In genomic region chr4:169611157-169611556, GRCh38 we compare ENCODE assay signal across 9 cellular contexts. TPM values are rescaled to one million over a fixed set of nuclear protein-coding genes. Genes with fewer than 3 reads are reported as not detected.
DNase-seq lines count a peak whose midpoint lies in the region; ATAC-seq, FAIRE-seq and TF ChIP-seq lines count a peak whose summit lies in the region.
"Had no signal": no experiment of that assay in that cellular context is flagged by ENCODE, and none has a peak within 500 bp of the region (broad histone marks: within the 10 kb centered on the region; RNA-seq: fewer than 3 reads in every experiment).

No MANE protein-coding gene starts in this region.

- H2AFZ ChIP-seq in GM12878 (ENCODE audit: control insufficient read depth, low read depth, low read length), result no peak overlapping the region

- 75% methylated on average over 4 of the region's 4 CpGs for WGBS in HUES64
- WGBS in GM12878 (ENCODE audit: insufficient coverage, insufficient replicate concordance, low lambda C conversion rate, missing lambda C conversion rate), result 66% methylated on average over 4 of the region's 4 CpGs

- peak overlapping the region; percentile 98 for H3K4me3 Mint-ChIP-seq in natural killer cell

- no peak for TF ChIP-seq POLR2A in GM12878 (IDR thresholded peaks at IDR 0.05; ENCODE audit: low read depth, low read length)

- H3K27ac ChIP-seq in BLaER1 (no peak overlapping the region), HUES64 (ENCODE audit: low read depth, low read length) (no peak overlapping the region), GM12878 (ENCODE audit: control insufficient read depth, insufficient read depth) (no peak overlapping the region; the same call in 1 of the 2 replicates)

- H3K27me3 ChIP-seq in BLaER1, result no peaks in the 10 kb centered on the region
- H3K27me3 ChIP-seq in HUES64 (ENCODE audit: insufficient read depth, low read length), result no peaks in the 10 kb centered on the region
- no peaks in the 10 kb centered on the region for H3K27me3 ChIP-seq in GM12878 (replicated peaks in 1 of 2; ENCODE audit: control insufficient read depth in 2 of 2, insufficient read depth in 2 of 2, low read length in 1 of 2)

- H3K4me1 ChIP-seq in BLaER1, result peaks cover 28% of the 10 kb centered on the region
- peaks cover 11% of the 10 kb centered on the region; the same call in 1 of the 2 replicates for H3K4me1 ChIP-seq in HUES64 (ENCODE audit: insufficient read depth, low read length)
- peaks cover 3% of the 10 kb centered on the region for H3K4me1 ChIP-seq in GM12878 (ENCODE audit: control insufficient read depth, insufficient read depth, low read length)

- H3K9ac ChIP-seq in BLaER1 (peak overlapping the region; percentile 89; the same call in 1 of the 2 replicates), HUES64 (ENCODE audit: low read depth, low read length) (no peak overlapping the region), GM12878 (ENCODE audit: control insufficient read depth, insufficient read depth, low read length) (no peak overlapping the region; the same call in 1 of the 2 replicates)

- no peak for TF ChIP-seq RAD21 in GM12878 (IDR thresholded peaks at IDR 0.05; ENCODE audit: insufficient read depth, low read depth, low read length)

- DNase-seq in GM12878 (ENCODE audit: low read depth, low spot score), result no peak
- no peak for DNase-seq in natural killer cell
- DNase-seq in AML-193 (lab: John Stamatoyannopoulos, UW), result no peak
- no peak for DNase-seq in NCI-H2227 treated with DMSO at 0.1 percent for 48 hours (lab: John Stamatoyannopoulos, UW)
- no peak for DNase-seq in UCSD-AML1 (lab: John Stamatoyannopoulos, UW; ENCODE audit: unreplicated experiment)
- DNase-seq: stimulated activated CD4-positive, alpha-beta T cell treated with anti-CD3 and anti-CD28 coated beads, Interleukin-1b, Interleukin-23, amount 100 ng/mL, for 48 hours had no signal

- peaks cover 20% of the 10 kb centered on the region for H3K79me2 ChIP-seq in GM12878 (ENCODE audit: control insufficient read depth, insufficient read depth, low read length)

- intact Hi-C loops in GM12878 (cut with micrococcal nuclease; ENCODE audit: unreplicated experiment) (loop anchor here (5.0 kb wide), 3 partner anchors 146 to 416 kb away; partner anchors contain the start of genes HPF1 and MFAP3L), natural killer cell (cut with micrococcal nuclease) (loop anchor here (5.0 kb wide), 3 partner anchors 416 to 599 kb away; partner anchors contain the start of genes CBR4 and MFAP3L)

- H3K36me3 ChIP-seq in BLaER1, result no peaks in the 10 kb centered on the region
- no peaks in the 10 kb centered on the region for H3K36me3 ChIP-seq in HUES64 (ENCODE audit: insufficient read depth, low read length)
- peaks cover 0 to 3% of the 10 kb centered on the region in 2 experiments; a peak in 1 of 4 replicates for H3K36me3 ChIP-seq in GM12878 (ENCODE audit: control insufficient read depth in 2 of 2, insufficient read depth in 2 of 2, low read length in 1 of 2)

- peak overlapping the region; percentile 98 for H3K27ac Mint-ChIP-seq in natural killer cell

- in situ Hi-C loops in GM12878 (cut with MboI), result no loop called here

- H3K4me2 ChIP-seq in BLaER1 (peak overlapping the region; percentile 90), GM12878 (ENCODE audit: control insufficient read depth, insufficient read depth) (peak overlapping the region; percentile 84)

- ATAC-seq in GM12878 (no peak), natural killer cell (no peak), GM21423 (IDR thresholded peaks at IDR 0.05; ENCODE audit: unreplicated experiment) (no peak)

- H4K20me1 ChIP-seq in BLaER1 (no peaks in the 10 kb centered on the region), GM12878 (ENCODE audit: control insufficient read depth, insufficient read depth) (no peaks in the 10 kb centered on the region)

- no peaks in the 10 kb centered on the region for H3K9me3 ChIP-seq in BLaER1
- H3K9me3 ChIP-seq in HUES64 (ENCODE audit: insufficient read depth, low read depth, low read length), result no peaks in the 10 kb centered on the region
- no peaks in the 10 kb centered on the region for H3K9me3 ChIP-seq in GM12878 (replicated peaks; ENCODE audit: control insufficient read depth, insufficient read depth, low read length)

- no peak for TF ChIP-seq CTCF in GM12878 (IDR thresholded peaks at IDR 0.05 in 2 of 3, conservative IDR thresholded peaks at IDR 0.05 in 1 of 3; ENCODE audit: control insufficient read depth in 2 of 3, extremely low read depth in 1 of 3, insufficient read depth in 1 of 3, low read depth in 3 of 3, low read length in 3 of 3)
- TF ChIP-seq CTCF in natural killer cell (IDR thresholded peaks at IDR 0.05), result no peak

- H3K36me3 Mint-ChIP-seq in natural killer cell, result no peaks in the 10 kb centered on the region

- no TSS peak for BruUV-seq in GM12878 (replicated peaks; lab: Mats Ljungman, UMichigan)

- FAIRE-seq in GM12878 (lab: Jason Lieb, UNC), result no peak

- CTCF ChIA-PET in GM12878 (lab: Yijun Ruan, JAX), result interaction anchor here (0.6 to 4.4 kb wide), 6 partner anchors 10 to 286 kb away, joined by 3 to 27 read pairs (median 7); partner anchors contain the start of gene CLCN3

- SMC1A ChIA-PET in GM12878 (lab: Charles Lee; ENCODE audit: uncharacterized antibody, unreplicated experiment), result interaction anchor here (1.7 to 4.5 kb wide), 3 partner anchors 10 to 48 kb away, joined by 5 to 24 read pairs (median 17); partner anchors contain the start of gene CLCN3

- no peak for TF ChIP-seq EP300 in GM12878 (IDR thresholded peaks at IDR 0.05; ENCODE audit: borderline replicate concordance in 1 of 2, control insufficient read depth in 1 of 2, low read depth in 2 of 2, low read length in 2 of 2)

- H3K27me3 Mint-ChIP-seq in natural killer cell (ENCODE audit: low read depth in 2 of 2), result no peaks in the 10 kb centered on the region

- H3K4me1 Mint-ChIP-seq in natural killer cell, result peaks cover 26 to 40% of the 10 kb centered on the region in 2 donors

- RAD21 ChIA-PET in GM12878 (lab: Charles Lee; ENCODE audit: unreplicated experiment), result interaction anchor here (2.6 kb wide), 1 partner anchor 49 kb away, joined by 32 read pairs; no protein-coding TSS in a partner anchor

- POLR2A ChIA-PET in GM12878 (lab: Charles Lee), result interaction anchor here (1.8 kb wide), 1 partner anchor 10 kb away, joined by 12 read pairs; the partner anchor contains the start of gene CLCN3

- no peaks in the 10 kb centered on the region for H3K9me3 Mint-ChIP-seq in natural killer cell

- peak overlapping the region; percentile 89 for H3K4me3 ChIP-seq in BLaER1
- peak overlapping the region; percentile 96 for H3K4me3 ChIP-seq in HUES64 (ENCODE audit: low read length)
- peak overlapping the region; percentile 67 for H3K4me3 ChIP-seq in GM12878

RNA-seq across cellular contexts. Expression of gene NEK1, which starts 1.2 kb away (rescaled TPM):
- polyA plus RNA-seq in HUES64 (2013, experiment 1 of 2), result 6.8 TPM
- 8.9 TPM for polyA plus RNA-seq in HUES64 (2013, experiment 2 of 2)
- 38.5 and 41.8 TPM in 2 replicates for total RNA-seq in GM12878 (2013; cell fraction: nucleolus; rRNA removed)
- total RNA-seq in GM12878 (2014; rRNA removed) (5.7 and 7.6 TPM in 2 replicates), GM12878 (2014; rRNA removed; fragmentation: Illumina TruSeq; extraction: Trizol) (6.7 and 7.2 TPM in 2 replicates), GM12878 (2021) (9.5 and 10.3 TPM in 2 replicates), natural killer cell (10 to 100 TPM; 16.4 to 24.9 (median 19.0) TPM)
- 1.8 TPM for polyA plus RNA-seq in GM12878 (2011; ENCODE audit: low read depth)
- polyA plus RNA-seq in GM12878 (2011; rRNA removed) (11.0 and 18.1 TPM in 2 replicates), GM12878 (2014; fragmentation: Illumina TruSeq; extraction: Trizol) (8.3 and 10.4 TPM in 2 replicates), GM12878 (2014; fragmentation: Nextera tagmentation; extraction: Ambion mirVana) (1 to 10 TPM; 4.9 to 5.1 TPM), GM12878 (2014; rRNA removed) (3.3 and 5.1 TPM in 2 replicates), GM12878 (2016; fragmentation: Nextera tagmentation; extraction: Ambion mirVana) (10 to 100 TPM; 12.9 to 16.1 TPM)
- 3.2 and 3.6 TPM in 2 replicates for polyA plus RNA-seq in GM12878 (2011; cell fraction: cytosol; rRNA removed)
- 8.5 and 9.1 TPM in 2 replicates for polyA plus RNA-seq in GM12878 (2011; cell fraction: nucleus; rRNA removed)
- 3.7 and 4.8 TPM in 2 replicates for polyA plus RNA-seq in GM12878 (2012)
- 14.3 and 19.7 TPM in 2 replicates for polyA minus RNA-seq in GM12878 (2011; rRNA and poly(A)+ RNA removed)
- 6.0 and 6.2 TPM in 2 replicates for polyA minus RNA-seq in GM12878 (2011; cell fraction: cytosol; rRNA and poly(A)+ RNA removed)
- polyA minus RNA-seq in GM12878 (2011; cell fraction: nucleus; rRNA and poly(A)+ RNA removed), result 24.2 and 42.8 TPM in 2 replicates

RNA-seq across cellular contexts. Expression of gene CLCN3, which starts 9.2 kb away (rescaled TPM):
- 16.5 TPM for polyA plus RNA-seq in HUES64 (2013, experiment 1 of 2)
- 19.8 TPM for polyA plus RNA-seq in HUES64 (2013, experiment 2 of 2)
- 69.5 and 69.9 TPM in 2 replicates for total RNA-seq in GM12878 (2013; cell fraction: nucleolus; rRNA removed)
- total RNA-seq in GM12878 (2014; rRNA removed) (11.8 and 12.3 TPM in 2 replicates), GM12878 (2014; rRNA removed; fragmentation: Illumina TruSeq; extraction: Trizol) (16.2 and 18.2 TPM in 2 replicates), GM12878 (2021) (17.1 and 17.2 TPM in 2 replicates), natural killer cell (10 to 100 TPM; 20.7 to 26.0 (median 21.0) TPM)
- polyA plus RNA-seq in GM12878 (2011; ENCODE audit: low read depth), result 5.6 TPM
- polyA plus RNA-seq in GM12878 (2011; rRNA removed) (22.8 and 36.6 TPM in 2 replicates), GM12878 (2014; fragmentation: Illumina TruSeq; extraction: Trizol) (16.0 and 27.9 TPM in 2 replicates), GM12878 (2014; fragmentation: Nextera tagmentation; extraction: Ambion mirVana) (1 to 10 TPM; 4.0 to 4.7 TPM), GM12878 (2014; rRNA removed) (9.9 and 10.0 TPM in 2 replicates), GM12878 (2016; fragmentation: Nextera tagmentation; extraction: Ambion mirVana) (10 to 100 TPM; 11.0 to 11.3 TPM)
- 8.2 and 9.1 TPM in 2 replicates for polyA plus RNA-seq in GM12878 (2011; cell fraction: cytosol; rRNA removed)
- polyA plus RNA-seq in GM12878 (2011; cell fraction: nucleus; rRNA removed), result 8.2 and 9.9 TPM in 2 replicates
- 5.6 and 8.8 TPM in 2 replicates for polyA plus RNA-seq in GM12878 (2012)
- 46.6 and 51.9 TPM in 2 replicates for polyA minus RNA-seq in GM12878 (2011; rRNA and poly(A)+ RNA removed)
- 10.2 and 12.3 TPM in 2 replicates for polyA minus RNA-seq in GM12878 (2011; cell fraction: cytosol; rRNA and poly(A)+ RNA removed)
- polyA minus RNA-seq in GM12878 (2011; cell fraction: nucleus; rRNA and poly(A)+ RNA removed), result 24.7 and 33.7 TPM in 2 replicates
